8 cellular contexts compared by ENCODE assay signal in genomic region chr6:137904822-137905617, GRCh38. TPM values are rescaled to one million over a fixed set of nuclear protein-coding genes. Genes with fewer than 3 reads are reported as not detected.
DNase-seq lines count a peak whose midpoint lies in the region; ATAC-seq lines count a peak whose summit lies in the region.

No MANE protein-coding gene starts in this region.

- CTCF ChIA-PET in activated CD4-positive, alpha-beta memory T cell treated with anti-CD3 and anti-CD28 coated beads, Interleukin-2, amount 10 ng/mL, durations not matched to agents 7 days and 5 days (lab: Charles Lee): interaction anchor here (1.3 to 2.0 kb wide), 4 partner anchors 21 to 38 kb away, joined by 3 to 8 read pairs (median 4); no protein-coding TSS in a partner anchor

- H3K36me3 Mint-ChIP-seq in activated CD4-positive, alpha-beta memory T cell treated with anti-CD3 and anti-CD28 coated beads, Interleukin-2, amount 10 ng/mL, durations not matched to agents 7 days and 5 days (ENCODE audit: low read depth): peaks cover 4% of the 10 kb centered on the region

- ATAC-seq in GM18909 (IDR thresholded peaks at IDR 0.05; ENCODE audit: poor library complexity, unreplicated experiment) (peak; percentile 56), HG03095 (IDR thresholded peaks at IDR 0.05; ENCODE audit: unreplicated experiment) (peak; percentile 34), left colon (peak; percentile 65)
- ATAC-seq in stimulated activated naive CD8-positive, alpha-beta T cell treated with anti-CD3 and anti-CD28 coated beads, Interleukin-15, amount 100 ng/mL, for 72 hours: peak; percentile 87

- H3K27ac Mint-ChIP-seq in activated CD4-positive, alpha-beta memory T cell treated with anti-CD3 and anti-CD28 coated beads, Interleukin-2, amount 10 ng/mL, durations not matched to agents 7 days and 5 days: peak overlapping the region; percentile 89
- peak overlapping the region; percentile 99 for H3K27ac Mint-ChIP-seq in stimulated activated naive CD8-positive, alpha-beta T cell treated with anti-CD3 and anti-CD28 coated beads, Interleukin-15, amount 100 ng/mL, for 72 hours

- POLR2A ChIA-PET in activated CD4-positive, alpha-beta memory T cell treated with anti-CD3 and anti-CD28 coated beads, Interleukin-2, amount 10 ng/mL, durations not matched to agents 7 days and 5 days (lab: Charles Lee): interaction anchor here (0.8 to 1.7 kb wide), 4 partner anchors 22 to 196 kb away, joined by 3 to 8 read pairs (median 4); partner anchors contain the start of gene TNFAIP3

- H3K4me1 Mint-ChIP-seq in activated CD4-positive, alpha-beta memory T cell treated with anti-CD3 and anti-CD28 coated beads, Interleukin-2, amount 10 ng/mL, durations not matched to agents 7 days and 5 days: peaks cover 64% of the 10 kb centered on the region
- peaks cover 79% of the 10 kb centered on the region for H3K4me1 Mint-ChIP-seq in stimulated activated naive CD8-positive, alpha-beta T cell treated with anti-CD3 and anti-CD28 coated beads, Interleukin-15, amount 100 ng/mL, for 72 hours

- DNase-seq in activated CD4-positive, alpha-beta memory T cell treated with anti-CD3 and anti-CD28 coated beads, Interleukin-2, amount 10 ng/mL, durations not matched to agents 7 days and 5 days: peak; percentile 73
- DNase-seq in left colon (peak in 1 of 2 donors; percentile 41), NCI-H524 treated with DMSO at 0.1 percent for 48 hours (lab: John Stamatoyannopoulos, UW) (no peak), caudate nucleus (lab: John Stamatoyannopoulos, UW) (no peak), NCI-H446 treated with DMSO at 0.1 percent for 48 hours (lab: John Stamatoyannopoulos, UW) (no peak)
- DNase-seq in stimulated activated naive CD8-positive, alpha-beta T cell treated with anti-CD3 and anti-CD28 coated beads, Interleukin-15, amount 100 ng/mL, for 72 hours: peak; percentile 75 to 85

- H3K27ac ChIP-seq in caudate nucleus (ENCODE audit: low read depth, low read length): no peak overlapping the region

- H3K9me3 Mint-ChIP-seq in activated CD4-positive, alpha-beta memory T cell treated with anti-CD3 and anti-CD28 coated beads, Interleukin-2, amount 10 ng/mL, durations not matched to agents 7 days and 5 days: no peaks in the 10 kb centered on the region
- peaks cover 0 to 5% of the 10 kb centered on the region in 2 donors for H3K9me3 Mint-ChIP-seq in stimulated activated naive CD8-positive, alpha-beta T cell treated with anti-CD3 and anti-CD28 coated beads, Interleukin-15, amount 100 ng/mL, for 72 hours

- peak overlapping the region; percentile 66 for H3K4me3 Mint-ChIP-seq in activated CD4-positive, alpha-beta memory T cell treated with anti-CD3 and anti-CD28 coated beads, Interleukin-2, amount 10 ng/mL, durations not matched to agents 7 days and 5 days
- H3K4me3 Mint-ChIP-seq in stimulated activated naive CD8-positive, alpha-beta T cell treated with anti-CD3 and anti-CD28 coated beads, Interleukin-15, amount 100 ng/mL, for 72 hours: peak overlapping the region; percentile 70 to 74

- H3K27me3 Mint-ChIP-seq in activated CD4-positive, alpha-beta memory T cell treated with anti-CD3 and anti-CD28 coated beads, Interleukin-2, amount 10 ng/mL, durations not matched to agents 7 days and 5 days: no peaks in the 10 kb centered on the region
- no peaks in the 10 kb centered on the region for H3K27me3 Mint-ChIP-seq in stimulated activated naive CD8-positive, alpha-beta T cell treated with anti-CD3 and anti-CD28 coated beads, Interleukin-15, amount 100 ng/mL, for 72 hours

- intact Hi-C loops in left colon (cut with DNase I, micrococcal nuclease): no loop called here

RNA-seq across cellular contexts. Expression of gene TNFAIP3, which starts 38.0 kb away (rescaled TPM):
- 100 to 1,000 TPM; 143 to 144 TPM for total RNA-seq in activated CD4-positive, alpha-beta memory T cell treated with anti-CD3 and anti-CD28 coated beads, Interleukin-2, amount 10 ng/mL, durations not matched to agents 7 days and 5 days
- total RNA-seq in left colon: 10 to 100 TPM; 36.1 to 45.7 TPM

Comparison
In these comparisons a context has a peak if more than half of its experiments do, and no peak if none do; other contexts are left out.
1. ATAC-seq: peak in every context shown above with its lines; median percentile 87 in stimulated activated naive CD8-positive, alpha-beta T cell treated with anti-CD3 and anti-CD28 coated beads, Interleukin-15, amount 100 ng/mL, for 72 hours; 65 in left colon; 56 in GM18909; 34 in HG03095.
2. DNase-seq: peak in activated CD4-positive, alpha-beta memory T cell treated with anti-CD3 and anti-CD28 coated beads, Interleukin-2, amount 10 ng/mL, durations not matched to agents 7 days and 5 days (single experiment) and stimulated activated naive CD8-positive, alpha-beta T cell treated with anti-CD3 and anti-CD28 coated beads, Interleukin-15, amount 100 ng/mL, for 72 hours (2 of 2); none in NCI-H524 treated with DMSO at 0.1 percent for 48 hours (single experiment), caudate nucleus (0 of 61) and NCI-H446 treated with DMSO at 0.1 percent for 48 hours (single experiment).